1 cellular context compared by ENCODE assay signal in the genomic region with DNA sequence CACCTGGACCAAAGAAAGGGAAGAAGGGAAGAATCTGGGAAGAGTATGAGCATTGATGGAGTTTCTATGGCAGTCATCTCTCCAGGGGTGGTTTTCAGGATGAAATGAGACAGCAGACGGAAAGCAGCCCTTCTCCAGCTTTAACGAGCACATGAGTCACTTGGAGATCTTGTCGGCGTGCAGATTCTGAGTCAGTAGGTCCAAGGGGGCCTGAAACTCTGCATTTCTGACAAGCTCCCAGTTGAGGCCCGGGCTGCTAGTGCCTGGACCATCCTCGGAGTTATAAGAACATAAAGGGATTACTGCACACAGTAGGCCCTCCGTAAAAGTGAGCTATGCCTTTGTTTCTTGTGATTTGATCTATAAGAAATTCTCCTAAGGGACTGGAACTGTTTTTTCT.
TF ChIP-seq lines count a peak whose summit lies in the region.

No MANE protein-coding gene starts in this region.

TF ChIP-seq in K562, 482 proteins besides CTCF, POLR2A, EP300 and RAD21 (continued from another document and continues in another):
- TF ChIP-seq ZNF511 (CRISPR knock-in tag; IDR thresholded peaks at IDR 0.05) (no peak), HDAC8 (tag; IDR thresholded peaks at IDR 0.05) (no peak), NEUROD1 (IDR thresholded peaks at IDR 0.05; ENCODE audit: borderline replicate concordance, low read depth, low read length, partially characterized antibody) (peak; percentile 44), MEIS2 (IDR thresholded peaks at IDR 0.05; ENCODE audit: partially characterized antibody) (peak; percentile 14), FOXP4 (CRISPR knock-in tag; IDR thresholded peaks at IDR 0.05; ENCODE audit: borderline replicate concordance) (no peak), ADNP (tag; IDR thresholded peaks at IDR 0.05) (peak; percentile 93), TCF7 (IDR thresholded peaks at IDR 0.05; ENCODE audit: borderline replicate concordance) (no peak), KDM1A (IDR thresholded peaks at IDR 0.05) (0 out of 4 replicates have a peak, but pooled peaks of 1 of the 2 experiments have one; percentile 20), MITF (IDR thresholded peaks at IDR 0.05) (no peak), TAL1 (IDR thresholded peaks at IDR 0.05) (no peak), SIRT6 (IDR thresholded peaks at IDR 0.05; ENCODE audit: low read depth, low read length) (no peak), CREB5 (CRISPR knock-in tag; IDR thresholded peaks at IDR 0.05) (no peak), SMARCA4 (IDR thresholded peaks at IDR 0.05) (peak; percentile 90), SMARCE1 (IDR thresholded peaks at IDR 0.05) (peak; percentile 90), CHAMP1 (IDR thresholded peaks at IDR 0.05) (no peak), SRSF7 (optimal IDR thresholded peaks at IDR 0.05; ENCODE audit: low read depth, low read length) (no peak), ZBTB7A (IDR thresholded peaks at IDR 0.05; ENCODE audit: borderline replicate concordance, control insufficient read depth, low read depth, low read length) (peak; percentile 42; the same call in 1 of the 2 replicates), CHD4 (IDR thresholded peaks at IDR 0.05; ENCODE audit: insufficient read depth, insufficient replicate concordance, low read depth, low read length, poor library complexity, severe bottlenecking) (peak; percentile 61), ZNF3 (CRISPR knock-in tag; IDR thresholded peaks at IDR 0.05) (no peak), CXXC5 (CRISPR knock-in tag; IDR thresholded peaks at IDR 0.05) (0 out of 2 replicates have a peak, but pooled peaks have one; percentile 15), VEZF1 (CRISPR knock-in tag; IDR thresholded peaks at IDR 0.05) (no peak), ZNF121 (CRISPR knock-in tag; conservative IDR thresholded peaks at IDR 0.05) (no peak), ZNF592 (IDR thresholded peaks at IDR 0.05) (peak; percentile 15), BRCA1 (IDR thresholded peaks at IDR 0.05) (no peak), BRCA1 (CRISPR knock-in tag; IDR thresholded peaks at IDR 0.05) (no peak), ZBED1 (IDR thresholded peaks at IDR 0.05) (no peak), THRA (IDR thresholded peaks at IDR 0.05) (no peak), ZNF79 (CRISPR knock-in tag; IDR thresholded peaks at IDR 0.05; ENCODE audit: low read depth) (no peak), TSC22D4 (tag; IDR thresholded peaks at IDR 0.05) (no peak)
- TF ChIP-seq, protein P1, sequence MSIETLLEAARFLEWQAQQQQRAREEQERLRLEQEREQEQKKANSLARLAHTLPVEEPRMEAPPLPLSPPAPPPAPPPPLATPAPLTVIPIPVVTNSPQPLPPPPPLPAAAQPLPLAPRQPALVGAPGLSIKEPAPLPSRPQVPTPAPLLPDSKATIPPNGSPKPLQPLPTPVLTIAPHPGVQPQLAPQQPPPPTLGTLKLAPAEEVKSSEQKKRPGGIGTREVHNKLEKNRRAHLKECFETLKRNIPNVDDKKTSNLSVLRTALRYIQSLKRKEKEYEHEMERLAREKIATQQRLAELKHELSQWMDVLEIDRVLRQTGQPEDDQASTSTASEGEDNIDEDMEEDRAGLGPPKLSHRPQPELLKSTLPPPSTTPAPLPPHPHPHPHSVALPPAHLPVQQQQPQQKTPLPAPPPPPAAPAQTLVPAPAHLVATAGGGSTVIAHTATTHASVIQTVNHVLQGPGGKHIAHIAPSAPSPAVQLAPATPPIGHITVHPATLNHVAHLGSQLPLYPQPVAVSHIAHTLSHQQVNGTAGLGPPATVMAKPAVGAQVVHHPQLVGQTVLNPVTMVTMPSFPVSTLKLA (conservative IDR thresholded peaks at IDR 0.05), result 0 out of 4 replicates have a peak, but pooled peaks of 1 of the 2 experiments have one; percentile 21
- TF ChIP-seq, protein P2, sequence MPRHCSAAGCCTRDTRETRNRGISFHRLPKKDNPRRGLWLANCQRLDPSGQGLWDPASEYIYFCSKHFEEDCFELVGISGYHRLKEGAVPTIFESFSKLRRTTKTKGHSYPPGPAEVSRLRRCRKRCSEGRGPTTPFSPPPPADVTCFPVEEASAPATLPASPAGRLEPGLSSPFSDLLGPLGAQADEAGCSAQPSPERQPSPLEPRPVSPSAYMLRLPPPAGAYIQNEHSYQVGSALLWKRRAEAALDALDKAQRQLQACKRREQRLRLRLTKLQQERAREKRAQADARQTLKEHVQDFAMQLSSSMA (CRISPR knock-in tag; IDR thresholded peaks at IDR 0.05), result no peak
- TF ChIP-seq, protein P3, sequence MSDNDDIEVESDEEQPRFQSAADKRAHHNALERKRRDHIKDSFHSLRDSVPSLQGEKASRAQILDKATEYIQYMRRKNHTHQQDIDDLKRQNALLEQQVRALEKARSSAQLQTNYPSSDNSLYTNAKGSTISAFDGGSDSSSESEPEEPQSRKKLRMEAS (CRISPR knock-in tag; IDR thresholded peaks at IDR 0.05), result peak; percentile 36; the same call in 1 of the 2 replicates
- TF ChIP-seq, protein P4, sequence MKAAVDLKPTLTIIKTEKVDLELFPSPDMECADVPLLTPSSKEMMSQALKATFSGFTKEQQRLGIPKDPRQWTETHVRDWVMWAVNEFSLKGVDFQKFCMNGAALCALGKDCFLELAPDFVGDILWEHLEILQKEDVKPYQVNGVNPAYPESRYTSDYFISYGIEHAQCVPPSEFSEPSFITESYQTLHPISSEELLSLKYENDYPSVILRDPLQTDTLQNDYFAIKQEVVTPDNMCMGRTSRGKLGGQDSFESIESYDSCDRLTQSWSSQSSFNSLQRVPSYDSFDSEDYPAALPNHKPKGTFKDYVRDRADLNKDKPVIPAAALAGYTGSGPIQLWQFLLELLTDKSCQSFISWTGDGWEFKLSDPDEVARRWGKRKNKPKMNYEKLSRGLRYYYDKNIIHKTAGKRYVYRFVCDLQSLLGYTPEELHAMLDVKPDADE (conservative IDR thresholded peaks at IDR 0.05; ENCODE audit: control insufficient read depth, low read depth, low read length), result no peak
- TF ChIP-seq, protein P5, sequence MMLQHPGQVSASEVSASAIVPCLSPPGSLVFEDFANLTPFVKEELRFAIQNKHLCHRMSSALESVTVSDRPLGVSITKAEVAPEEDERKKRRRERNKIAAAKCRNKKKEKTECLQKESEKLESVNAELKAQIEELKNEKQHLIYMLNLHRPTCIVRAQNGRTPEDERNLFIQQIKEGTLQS (IDR thresholded peaks at IDR 0.05), result peak; percentile 86
- TF ChIP-seq, protein P5 (CRISPR knock-in tag; conservative IDR thresholded peaks at IDR 0.05), result 0 out of 2 replicates have a peak, but pooled peaks have one; percentile 46
